In genomic region chr22:23124611-23125511, GRCh38 we compare ENCODE assay signal across 20 cellular contexts. TPM values are rescaled to one million over a fixed set of nuclear protein-coding genes. Genes with fewer than 3 reads are reported as not detected.
"Had no signal": no experiment of that assay in that cellular context is flagged by ENCODE, and none has a peak within 500 bp of the region (broad histone marks: within the 10 kb centered on the region; RNA-seq: fewer than 3 reads in every experiment).

No MANE protein-coding gene starts in this region.

- H3K27me3 Mint-ChIP-seq: activated B cell treated with CpG ODN at 0.5 μM for 24 hours; activated naive CD8-positive, alpha-beta T cell treated with anti-CD3 and anti-CD28 coated beads for 36 hours; memory B cell had no signal

- H3K36me3 Mint-ChIP-seq: memory B cell, natural killer cell had no signal

- ATAC-seq: activated CD8-positive, alpha-beta T cell treated with anti-CD3 and anti-CD28 coated beads, Interleukin-2, amount 10 ng/mL, durations not matched to agents 7 days and 5 days; activated T-cell treated with anti-CD3 and anti-CD28 coated beads, Interleukin-2, amount 50 U/mL, for 72 hours; left lung; natural killer cell; psoas muscle had no signal

- H3K4me3 Mint-ChIP-seq: activated B cell treated with CpG ODN at 0.5 μM for 24 hours; activated CD4-positive, alpha-beta T cell treated with anti-CD3 and anti-CD28 coated beads, Interleukin-2, amount 10 ng/mL, durations not matched to agents 24 days and 14 days; activated CD8-positive, alpha-beta T cell treated with anti-CD3 and anti-CD28 coated beads, Interleukin-2, amount 10 ng/mL, durations not matched to agents 7 days and 5 days; activated naive CD8-positive, alpha-beta T cell treated with anti-CD3 and anti-CD28 coated beads for 36 hours; activated T-cell treated with anti-CD3 and anti-CD28 coated beads, Interleukin-2, amount 50 U/mL, for 72 hours; memory B cell; natural killer cell had no signal

- H3K27ac Mint-ChIP-seq: activated B cell treated with CpG ODN at 0.5 μM for 24 hours; activated CD4-positive, alpha-beta T cell treated with anti-CD3 and anti-CD28 coated beads, Interleukin-2, amount 10 ng/mL, durations not matched to agents 24 days and 14 days; activated CD8-positive, alpha-beta T cell treated with anti-CD3 and anti-CD28 coated beads, Interleukin-2, amount 10 ng/mL, durations not matched to agents 7 days and 5 days; activated naive CD8-positive, alpha-beta T cell treated with anti-CD3 and anti-CD28 coated beads for 36 hours; activated T-cell treated with anti-CD3 and anti-CD28 coated beads, Interleukin-2, amount 50 U/mL, for 72 hours; memory B cell; natural killer cell had no signal

- DNase-seq: activated B cell treated with CpG ODN at 0.5 μM for 24 hours; activated CD4-positive, alpha-beta T cell treated with anti-CD3 and anti-CD28 coated beads, Interleukin-2, amount 10 ng/mL, durations not matched to agents 24 days and 14 days; activated CD8-positive, alpha-beta memory T cell treated with anti-CD3 and anti-CD28 coated beads, Interleukin-2, amount 50 U/mL, for 48 hours; activated CD8-positive, alpha-beta T cell treated with anti-CD3 and anti-CD28 coated beads, Interleukin-2, amount 10 ng/mL, durations not matched to agents 7 days and 5 days; activated gamma-delta T cell treated with Interleukin-2 at 50 U/mL for 16 hours; activated naive CD8-positive, alpha-beta T cell treated with anti-CD3 and anti-CD28 coated beads for 36 hours; activated T-cell treated with anti-CD3 and anti-CD28 coated beads, Interleukin-2, amount 50 U/mL, for 72 hours; aorta; natural killer cell; occipital lobe; stimulated activated CD4-positive, alpha-beta T cell treated with anti-CD3 and anti-CD28 coated beads, Interleukin-1b, Interleukin-23, amount 100 ng/mL, for 48 hours; T-helper 2 cell; tibial artery had no signal

- H3K9me3 ChIP-seq: breast epithelium, left lung, psoas muscle, tibial artery, vagina had no signal

- H3K9me3 Mint-ChIP-seq: activated B cell treated with CpG ODN at 0.5 μM for 24 hours; activated naive CD8-positive, alpha-beta T cell treated with anti-CD3 and anti-CD28 coated beads for 36 hours; activated T-cell treated with anti-CD3 and anti-CD28 coated beads, Interleukin-2, amount 50 U/mL, for 72 hours; memory B cell; natural killer cell had no signal

- H3K4me3 ChIP-seq: breast epithelium, left lung, psoas muscle, tibial artery had no signal

- H3K27ac ChIP-seq: breast epithelium, left lung, psoas muscle, tibial artery, vagina had no signal

- H3K4me1 ChIP-seq: breast epithelium, left lung, psoas muscle, tibial artery, vagina had no signal

- H3K27me3 ChIP-seq: breast epithelium, left lung, tibial artery, vagina had no signal

- H3K36me3 ChIP-seq: breast epithelium, left lung, vagina had no signal

RNA-seq across cellular contexts. Expression of gene RSPH14, which starts 16.9 kb away (rescaled TPM):
- total RNA-seq: activated B cell treated with CpG ODN at 0.5 μM for 24 hours; activated CD4-positive, alpha-beta T cell treated with anti-CD3 and anti-CD28 coated beads, Interleukin-2, amount 10 ng/mL, durations not matched to agents 24 days and 14 days; chondrocyte; psoas muscle; vagina had no signal
- polyA plus RNA-seq: aorta, keratinocyte, psoas muscle had no signal

RNA-seq across cellular contexts. Expression of gene RAB36, which starts 20.4 kb away (rescaled TPM):
- total RNA-seq: activated CD4-positive, alpha-beta T cell treated with anti-CD3 and anti-CD28 coated beads, Interleukin-2, amount 10 ng/mL, durations not matched to agents 24 days and 14 days had no signal
